Comparison of ENCODE assay signal across 20 cellular contexts in the genomic region with DNA sequence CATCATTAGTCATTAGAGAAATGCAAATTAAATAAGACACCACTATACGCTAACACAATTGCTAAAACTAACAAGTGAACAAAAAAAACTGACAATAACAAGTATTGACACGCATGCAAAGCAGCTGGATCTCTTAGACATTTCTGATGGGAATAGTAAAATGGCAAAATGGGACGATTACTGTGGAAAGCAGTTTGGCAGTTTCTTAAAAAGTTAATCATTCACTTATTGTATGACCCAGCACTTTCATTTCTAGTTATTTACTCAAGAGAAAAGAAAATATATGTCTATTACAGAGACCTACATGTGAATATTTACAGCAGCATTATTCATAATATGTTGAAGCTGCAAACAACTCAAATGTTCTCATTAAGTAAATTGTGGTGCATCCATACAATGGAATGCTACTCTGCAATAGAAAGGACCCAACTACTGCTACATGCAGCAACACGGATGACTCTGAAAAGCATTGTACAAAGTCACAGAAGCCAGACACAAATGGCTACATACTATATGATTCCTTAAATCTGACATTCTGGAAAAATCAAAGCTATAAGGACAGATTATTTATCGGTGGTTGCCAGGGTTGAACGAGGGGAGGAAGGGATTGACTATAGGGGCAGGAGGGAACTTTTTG.
DNase-seq lines count a peak whose midpoint lies in the region; ATAC-seq and TF ChIP-seq lines count a peak whose summit lies in the region.
"Had no signal": no experiment of that assay in that cellular context is flagged by ENCODE, and none has a peak within 500 bp of the region (broad histone marks: within the 10 kb centered on the region; RNA-seq: fewer than 3 reads in every experiment).

No MANE protein-coding gene starts in this region.

- H3K23ac ChIP-seq in mesenchymal stem cell (ENCODE audit: low read length in 2 of 2) = no peak overlapping the region

- H3K36me3 ChIP-seq in GM23248 (ENCODE audit: low read depth) = no peaks in the 10 kb centered on the region
- H3K36me3 ChIP-seq in mesenchymal stem cell (ENCODE audit: control insufficient read depth in 1 of 2, insufficient read depth in 2 of 2, low read depth in 1 of 2, low read length in 2 of 2) = peaks cover 0 to 4% of the 10 kb centered on the region in 2 experiments
- H3K36me3 ChIP-seq in uterus = no peaks in the 10 kb centered on the region

- intact Hi-C loops in uterus (cut with DNase I; ENCODE audit: low total_unique reads) = no loop called here

- H3K9me2 ChIP-seq in GM23248 (ENCODE audit: insufficient read depth) = no peaks in the 10 kb centered on the region

- no peaks in the 10 kb centered on the region for H3K79me2 ChIP-seq in GM23248 (ENCODE audit: insufficient read depth)

- no peak for TF ChIP-seq POLR2A in uterus (IDR thresholded peaks at IDR 0.05)

- H3K27me3 ChIP-seq in GM23248 (replicated peaks; ENCODE audit: insufficient read depth) (no peaks in the 10 kb centered on the region), mesenchymal stem cell (ENCODE audit: control insufficient read depth in 1 of 2, insufficient read depth in 1 of 2, low read length in 2 of 2) (no peaks in the 10 kb centered on the region), uterus (no peaks in the 10 kb centered on the region)
- H3K27me3 ChIP-seq: testis had no signal

- no peaks in the 10 kb centered on the region for H4K20me1 ChIP-seq in GM23248 (ENCODE audit: insufficient read depth)

- DNase-seq in GM23248 = no peak
- peak; percentile 13 for DNase-seq in epithelial cell of esophagus (ENCODE audit: low read depth)
- no peak for DNase-seq in mesenchymal stem cell
- no peak for DNase-seq in uterus
- no peak for DNase-seq in activated CD4-positive, alpha-beta T cell treated with anti-CD3 and anti-CD28 coated beads for 48 hours
- DNase-seq: activated B cell treated with CpG ODN at 0.5 μM for 24 hours; activated CD4-positive, alpha-beta memory T cell treated with anti-CD3 and anti-CD28 coated beads, Interleukin-2, amount 10 ng/mL, durations not matched to agents 7 days and 5 days; activated T-cell treated with anti-CD3 and anti-CD28 coated beads, Interleukin-2, amount 50 U/mL, for 1 hour; CD8-positive, alpha-beta memory T cell; central memory CD4-positive, alpha-beta T cell; DND-41; glutamatergic neuron; left ventricle myocardium superior; NCI-H1417; NCI-H510A; T-helper 9 cell; testis had no signal

- H3K4ac ChIP-seq in mesenchymal stem cell (ENCODE audit: low read depth in 1 of 2, low read length in 2 of 2) = no peak overlapping the region

- H3K9me3 ChIP-seq in GM23248 (ENCODE audit: low read depth) (no peaks in the 10 kb centered on the region), mesenchymal stem cell (ENCODE audit: control insufficient read depth, low read length) (no peaks in the 10 kb centered on the region), uterus (no peaks in the 10 kb centered on the region)
- H3K9me3 ChIP-seq: testis had no signal

- H3K4me2 ChIP-seq in GM23248 (ENCODE audit: unreplicated experiment) = peak overlapping the region; percentile 13
- no peak overlapping the region for H3K4me2 ChIP-seq in mesenchymal stem cell (ENCODE audit: low read length, poor library complexity, severe bottlenecking)

- ATAC-seq in GM19452 (IDR thresholded peaks at IDR 0.05; ENCODE audit: unreplicated experiment) (no peak), HG03025 (IDR thresholded peaks at IDR 0.05; ENCODE audit: low FRiP score, unreplicated experiment) (no peak)
- ATAC-seq: stimulated activated effector memory CD8-positive, alpha-beta T cell treated with anti-CD3 and anti-CD28 coated beads, Interleukin-12 subunit alpha, Interleukin-12 subunit beta, amount 100 ng/mL, for 72 hours had no signal

- no peaks in the 10 kb centered on the region for H3K79me1 ChIP-seq in mesenchymal stem cell (replicated peaks; ENCODE audit: low read length, poor library complexity, severe bottlenecking)

- H3K4me1 ChIP-seq in GM23248 (ENCODE audit: insufficient read depth) (peaks cover 31% of the 10 kb centered on the region), mesenchymal stem cell (ENCODE audit: control insufficient read depth, insufficient read depth, low read depth, low read length) (peaks cover 1% of the 10 kb centered on the region), uterus (peaks cover 0 to 6% of the 10 kb centered on the region in 2 donors)

- in situ Hi-C loops in GM23248 (cut with MboI) = no loop called here

- H2BK120ac ChIP-seq in mesenchymal stem cell (ENCODE audit: low read depth, low read length) = no peak overlapping the region

- H4K8ac ChIP-seq in mesenchymal stem cell (ENCODE audit: low read length) = no peak overlapping the region

- H2AK5ac ChIP-seq in mesenchymal stem cell (ENCODE audit: low read length, severe bottlenecking) = no peak overlapping the region

- H2BK12ac ChIP-seq in mesenchymal stem cell (ENCODE audit: low read length in 2 of 2) = no peak overlapping the region

- H3K27ac ChIP-seq in GM23248 (no peak overlapping the region), mesenchymal stem cell (ENCODE audit: low read length, poor library complexity, severe bottlenecking) (peak overlapping the region; percentile 26), uterus (peak overlapping the region; percentile 21 to 71)
- H3K27ac ChIP-seq: testis had no signal

- H3K9ac ChIP-seq in GM23248 (no peak overlapping the region), mesenchymal stem cell (ENCODE audit: low read length) (no peak overlapping the region)

- no peak overlapping the region for H3K4me3 ChIP-seq in GM23248
- H3K4me3 ChIP-seq in epithelial cell of esophagus (ENCODE audit: low read length) = no peak overlapping the region
- H3K4me3 ChIP-seq in mesenchymal stem cell (ENCODE audit: insufficient read depth in 1 of 2, low read depth in 1 of 2, low read length in 2 of 2) = no peak overlapping the region
- no peak overlapping the region for H3K4me3 ChIP-seq in uterus
- H3K4me3 ChIP-seq: testis had no signal

- 69 to 73% methylated on average over 6 of the region's 6 CpGs for WGBS in GM23248 (ENCODE audit: low coverage in 1 of 2, low lambda C conversion rate in 2 of 2, missing lambda C conversion rate in 2 of 2), 2 experiments
- WGBS in mesenchymal stem cell = 85% methylated on average over 1 of the region's 6 CpGs

- H2BK5ac ChIP-seq in mesenchymal stem cell (ENCODE audit: low read depth, low read length, poor library complexity, severe bottlenecking) = no peak overlapping the region

- H2BK15ac ChIP-seq in mesenchymal stem cell (ENCODE audit: low read depth, poor library complexity, severe bottlenecking) = no peak overlapping the region

- no peak overlapping the region for H4K91ac ChIP-seq in mesenchymal stem cell (ENCODE audit: low read length)

- H2AFZ ChIP-seq in GM23248 (no peak overlapping the region), mesenchymal stem cell (ENCODE audit: low read depth, low read length) (no peak overlapping the region)

- 0 out of 2 replicates have a peak, but pooled peaks cover 13% of the 10 kb centered on the region for H3F3A ChIP-seq in GM23248 (ENCODE audit: insufficient read depth)

- H3K18ac ChIP-seq in mesenchymal stem cell (ENCODE audit: low read depth in 1 of 2, low read length in 2 of 2) = no peak overlapping the region

- TF ChIP-seq CTCF in epithelial cell of esophagus (IDR thresholded peaks at IDR 0.05; ENCODE audit: insufficient read depth, low read depth, low read length, missing control alignments) = no peak
- no peak for TF ChIP-seq CTCF in uterus (IDR thresholded peaks at IDR 0.05)

- no peak overlapping the region for H3K14ac ChIP-seq in mesenchymal stem cell (ENCODE audit: low read length in 2 of 2)
